ENCODE assay signal across 12 cellular contexts in the genomic region with DNA sequence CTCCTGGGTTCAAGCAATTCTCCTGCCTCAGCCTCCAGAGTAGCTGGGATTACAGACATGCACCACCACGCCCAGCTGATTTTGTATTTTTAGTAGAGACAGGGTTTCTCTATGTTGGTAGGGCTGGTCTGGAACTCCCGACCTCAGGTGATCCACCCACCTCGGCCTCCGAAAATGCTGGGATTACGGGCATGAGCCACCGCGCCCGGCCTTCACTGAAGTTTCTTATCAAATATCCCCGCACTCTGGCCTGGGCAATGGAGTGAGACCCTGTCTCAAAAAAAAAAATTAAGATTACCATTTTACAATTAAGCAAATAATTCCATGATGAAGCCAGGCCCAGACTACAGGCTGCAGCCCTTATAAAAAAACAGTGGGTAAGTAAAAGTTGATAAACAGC. TPM values are rescaled to one million over a fixed set of nuclear protein-coding genes. Genes with fewer than 3 reads are reported as not detected.
DNase-seq lines count a peak whose midpoint lies in the region; TF ChIP-seq lines count a peak whose summit lies in the region.
"Not testable (repeated sequence)": the region's sequence is repeated elsewhere in the genome, so short reads cannot be mapped to it uniquely, and the experiment has no call there.
"Had no signal": no experiment of that assay in that cellular context is flagged by ENCODE, and none has a peak within 500 bp of the region (broad histone marks: within the 10 kb centered on the region; RNA-seq: fewer than 3 reads in every experiment).

No MANE protein-coding gene starts in this region.

- H3K9me3 ChIP-seq in HUES6 (ENCODE audit: control insufficient read depth, insufficient read depth, low read depth, low read length); OCI-LY1 (ENCODE audit: low read length); cardiac muscle cell (ENCODE audit: low read depth); neuron (ENCODE audit: low read length): not testable (repeated sequence)

- peaks cover 39% of the 10 kb centered on the region for H3K4me1 Mint-ChIP-seq in T-helper 1 cell treated with Interleukin-12 subunit alpha and Interleukin-12 subunit beta and Interleukin-4 antibody, amounts not matched to agents 30 μg/mL and 1 μg/mL, for 36 hours (ENCODE audit: low read depth)

- not testable (repeated sequence) for DNase-seq in GM12864 (ENCODE audit: low read depth); brain microvascular endothelial cell; cardiac muscle cell (ENCODE audit: low read depth in 1 of 2, low spot score in 1 of 2)

- not testable (repeated sequence) for H3F3A ChIP-seq in OCI-LY1 (ENCODE audit: insufficient read depth, low read length)

- TF ChIP-seq CTCF in GM12864 (IDR thresholded peaks at IDR 0.05; ENCODE audit: low read depth, low read length, missing control alignments); OCI-LY1 (IDR thresholded peaks at IDR 0.05; ENCODE audit: low read length); brain microvascular endothelial cell (IDR thresholded peaks at IDR 0.05; ENCODE audit: low read depth, low read length, missing control alignments); cardiac muscle cell (IDR thresholded peaks at IDR 0.05; ENCODE audit: low read depth, low read length): not testable (repeated sequence)

- H3K27ac Mint-ChIP-seq in T-helper 1 cell treated with Interleukin-12 subunit alpha and Interleukin-12 subunit beta and Interleukin-4 antibody, amounts not matched to agents 30 μg/mL and 1 μg/mL, for 36 hours = peak overlapping the region; percentile 32

- H3K36me3 ChIP-seq in ACC112 (ENCODE audit: insufficient read depth, low read length); brain microvascular endothelial cell (replicated peaks): not testable (repeated sequence)
- H3K36me3 ChIP-seq in HUES6 (ENCODE audit: control insufficient read depth, insufficient read depth, low read length) (peaks cover 54% of the 10 kb centered on the region), OCI-LY1 (ENCODE audit: insufficient read depth, low read length) (peaks cover 65% of the 10 kb centered on the region), cardiac muscle cell (peaks cover 12% of the 10 kb centered on the region), neuron (ENCODE audit: insufficient read depth, low read length) (peaks cover 36% of the 10 kb centered on the region)

- not testable (repeated sequence) for H3K9me3 Mint-ChIP-seq in T-helper 1 cell treated with Interleukin-12 subunit alpha and Interleukin-12 subunit beta and Interleukin-4 antibody, amounts not matched to agents 30 μg/mL and 1 μg/mL, for 36 hours

- not testable (repeated sequence) for H3K9me2 ChIP-seq in OCI-LY1 (ENCODE audit: low read depth, low read length)

- H3K27ac ChIP-seq in ACC112 (ENCODE audit: low read depth, low read length); HUES6 (ENCODE audit: low read depth, low read length); OCI-LY1 (ENCODE audit: low read depth, low read length, poor library complexity, severe bottlenecking); brain microvascular endothelial cell; cardiac muscle cell: not testable (repeated sequence)

- not testable (repeated sequence) for H2AFZ ChIP-seq in ACC112 (ENCODE audit: low read length, unreplicated experiment); OCI-LY1 (ENCODE audit: low read length); neuron (ENCODE audit: low read depth, low read length)

- peak overlapping the region; percentile 94 for H3K4me2 ChIP-seq in OCI-LY1 (ENCODE audit: low read length)

- peaks cover 30% of the 10 kb centered on the region for H3K36me3 Mint-ChIP-seq in T-helper 1 cell treated with Interleukin-12 subunit alpha and Interleukin-12 subunit beta and Interleukin-4 antibody, amounts not matched to agents 30 μg/mL and 1 μg/mL, for 36 hours (ENCODE audit: low read depth)

- not testable (repeated sequence) for H3K4me3 Mint-ChIP-seq in T-helper 1 cell treated with Interleukin-12 subunit alpha and Interleukin-12 subunit beta and Interleukin-4 antibody, amounts not matched to agents 30 μg/mL and 1 μg/mL, for 36 hours

- not testable (repeated sequence) for H3K9ac ChIP-seq in HUES6 (ENCODE audit: low read length)
- H3K9ac ChIP-seq in OCI-LY1 (ENCODE audit: low read length) = peak overlapping the region; percentile 95; the same call in 1 of the 2 replicates

- not testable (repeated sequence) for H3K27me3 Mint-ChIP-seq in T-helper 1 cell treated with Interleukin-12 subunit alpha and Interleukin-12 subunit beta and Interleukin-4 antibody, amounts not matched to agents 30 μg/mL and 1 μg/mL, for 36 hours (ENCODE audit: low read depth)

- not testable (repeated sequence) for H4K20me1 ChIP-seq in OCI-LY1 (ENCODE audit: insufficient read depth, low read length)

- not testable (repeated sequence) for H3K27me3 ChIP-seq in ACC112 (ENCODE audit: insufficient read depth, low read length); HUES6 (ENCODE audit: control insufficient read depth, insufficient read depth, low read length); OCI-LY1 (ENCODE audit: insufficient read depth, low read length); brain microvascular endothelial cell (replicated peaks); cardiac muscle cell; neuron (ENCODE audit: insufficient read depth, low read length)

- in situ Hi-C loops in brain microvascular endothelial cell (cut with HindIII; ENCODE audit: low pct_ligation_motif_present, low sequenced_read_pairs) = not testable (repeated sequence)

- peaks cover 91% of the 10 kb centered on the region for H3K79me2 ChIP-seq in ACC112 (ENCODE audit: control insufficient read depth, insufficient read depth, low read length, unreplicated experiment)
- H3K79me2 ChIP-seq in OCI-LY1 (ENCODE audit: insufficient read depth, low read length) = peaks cover 53% of the 10 kb centered on the region

- H3K4me3 ChIP-seq in ACC112 (ENCODE audit: low read depth, low read length) = peak overlapping the region; percentile 89
- peak overlapping the region; percentile 96; the same call in 1 of the 2 replicates for H3K4me3 ChIP-seq in GM12864 (ENCODE audit: low read depth, low read length)
- H3K4me3 ChIP-seq in HUES6 (ENCODE audit: low read depth, low read length) = peak overlapping the region; percentile 90
- peak overlapping the region; percentile 94 for H3K4me3 ChIP-seq in OCI-LY1 (ENCODE audit: low read depth, low read length, poor library complexity, severe bottlenecking)
- peak overlapping the region; percentile 98 for H3K4me3 ChIP-seq in brain microvascular endothelial cell (ENCODE audit: low read depth, low read length)
- peak overlapping the region; percentile 62 for H3K4me3 ChIP-seq in cardiac muscle cell
- peak overlapping the region; percentile 80 for H3K4me3 ChIP-seq in neuron (ENCODE audit: low read length)

- H3K4me1 ChIP-seq in ACC112 (ENCODE audit: control insufficient read depth, insufficient read depth, low read length, unreplicated experiment) (peaks cover 17% of the 10 kb centered on the region), OCI-LY1 (ENCODE audit: insufficient read depth, low read length, severe bottlenecking) (peaks cover 29% of the 10 kb centered on the region), cardiac muscle cell (ENCODE audit: low read depth) (peaks cover 13% of the 10 kb centered on the region), neuron (ENCODE audit: insufficient read depth, low read length) (peaks cover 19% of the 10 kb centered on the region)
- not testable (repeated sequence) for H3K4me1 ChIP-seq in HUES6 (ENCODE audit: control insufficient read depth, insufficient read depth, low read length)

RNA-seq across cellular contexts. Expression of gene AURKA, which starts 1.6 kb away (rescaled TPM):
- total RNA-seq in cardiac muscle cell = 16.1 and 58.2 TPM in 2 replicates
- polyA plus RNA-seq in cardiac muscle cell = 28.8 and 97.3 TPM in 2 replicates

RNA-seq across cellular contexts. Expression of gene CSTF1, which starts 2.0 kb away (rescaled TPM):
- 39.5 and 46.4 TPM in 2 replicates for total RNA-seq in cardiac muscle cell
- polyA plus RNA-seq in cardiac muscle cell = 34.9 and 46.8 TPM in 2 replicates

RNA-seq across cellular contexts. Expression of gene CASS4, which starts 21.7 kb away (rescaled TPM):
- 0.07 and 0.12 TPM in 2 replicates for total RNA-seq in cardiac muscle cell
- not detected in 2 replicates for polyA plus RNA-seq in cardiac muscle cell
- total RNA-seq: A172, glomerular endothelial cell, kidney epithelial cell, SK-MEL-5 had no signal

RNA-seq across cellular contexts. Expression of gene FAM210B, which starts 31.6 kb away (rescaled TPM):
- 64.2 and 69.6 TPM in 2 replicates for total RNA-seq in cardiac muscle cell
- polyA plus RNA-seq in cardiac muscle cell = 101 and 144 TPM in 2 replicates
